20 cellular contexts compared by ENCODE assay signal in the genomic region with DNA sequence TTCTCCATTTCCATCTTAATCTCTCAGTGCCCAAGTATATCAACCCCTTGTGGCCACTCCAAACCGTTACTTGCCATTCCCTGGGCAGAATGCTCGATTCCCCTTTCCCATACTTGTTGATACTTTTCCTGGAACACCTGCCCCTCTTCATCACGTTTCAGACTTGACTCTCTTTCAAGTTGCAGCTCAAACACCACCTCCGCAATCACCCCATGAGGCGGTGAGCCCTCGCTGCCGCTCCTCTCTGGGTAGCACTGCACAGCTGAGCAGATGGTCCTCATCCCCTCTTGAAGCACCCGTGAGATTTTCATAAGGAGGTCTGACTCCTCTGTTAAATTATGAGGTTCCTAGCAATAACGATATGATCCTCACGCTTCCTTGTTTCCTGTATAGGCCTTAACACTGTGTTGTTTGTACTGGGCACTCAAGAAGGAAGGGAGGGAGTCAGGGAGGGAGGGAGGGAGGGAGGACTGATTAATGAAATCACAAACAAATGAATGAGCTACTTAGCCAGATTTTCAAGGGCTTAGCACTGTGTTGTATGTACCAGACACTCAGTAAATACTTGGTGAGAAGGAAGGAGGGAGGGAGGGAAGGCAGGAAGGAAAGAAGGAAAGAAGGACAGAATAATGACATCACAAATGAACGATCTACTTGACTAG. TPM values are rescaled to one million over a fixed set of nuclear protein-coding genes. Genes with fewer than 3 reads are reported as not detected.
DNase-seq lines count a peak whose midpoint lies in the region; ATAC-seq and TF ChIP-seq lines count a peak whose summit lies in the region.
"Had no signal": no experiment of that assay in that cellular context is flagged by ENCODE, and none has a peak within 500 bp of the region (broad histone marks: within the 10 kb centered on the region; RNA-seq: fewer than 3 reads in every experiment).

No MANE protein-coding gene starts in this region.

- no peak for TF ChIP-seq POLR2A in stomach (IDR thresholded peaks at IDR 0.05)

- H3K4me1 ChIP-seq in stomach: peaks cover 56 to 83% (median 62%) of the 10 kb centered on the region in 4 donors
- H3K4me1 ChIP-seq: parathyroid adenoma had no signal

- H3K4me3 ChIP-seq in stomach: no peak overlapping the region

- no peaks in the 10 kb centered on the region for H3K36me3 ChIP-seq in stomach

- 43 to 57% (median 47%) methylated on average over 11 of the region's 11 CpGs for WGBS in stomach, 5 donors

- no peaks in the 10 kb centered on the region for H3K27me3 ChIP-seq in stomach

- H3K27ac ChIP-seq in stomach: peak overlapping the region; percentile 75 to 87 (median 85)
- H3K27ac ChIP-seq: parathyroid adenoma had no signal

- DNase-seq in NCI-H446 (lab: John Stamatoyannopoulos, UW): peak; percentile 39 to 41
- no peak for DNase-seq in NCI-H446 treated with DMSO at 0.1 percent for 48 hours (lab: John Stamatoyannopoulos, UW)
- DNase-seq in NCI-H2171 (lab: John Stamatoyannopoulos, UW): peak; percentile 21
- no peak for DNase-seq in stomach
- no peak for DNase-seq in NCI-H1436 treated with DMSO at 0.1 percent for 48 hours (lab: John Stamatoyannopoulos, UW)
- DNase-seq in activated effector memory CD4-positive, alpha-beta T cell treated with Interleukin-2 at 50 U/mL for 16 hours: no peak
- no peak for DNase-seq in hypothalamus (lab: John Stamatoyannopoulos, UW)
- DNase-seq: activated CD4-positive, alpha-beta memory T cell treated with anti-CD3 and anti-CD28 coated beads, Interleukin-2, amount 10 ng/mL, durations not matched to agents 7 days and 5 days; activated T-cell treated with anti-CD3 and anti-CD28 coated beads, Interleukin-2, amount 50 U/mL, for 72 hours; CD4-positive, CD25-positive, alpha-beta regulatory T cell; left ventricle myocardium superior; NCI-H1694 treated with DMSO at 0.1 percent for 48 hours; SW 1271; trophoblast cell had no signal

- intact Hi-C loops in stomach (cut with DNase I; ENCODE audit: low total_unique reads): no loop called here

- no peaks in the 10 kb centered on the region for H3K9me3 ChIP-seq in stomach

- no peak for TF ChIP-seq CTCF in stomach (IDR thresholded peaks at IDR 0.05)

- ATAC-seq in esophagus mucosa: peak; percentile 52
- ATAC-seq: HCT116, left ventricle myocardium superior had no signal

- TF ChIP-seq EP300 in stomach (IDR thresholded peaks at IDR 0.05): no peak

RNA-seq across cellular contexts. Expression of a gene that starts 8.0 kb away (rescaled TPM):
- 77.6 TPM for total RNA-seq in esophagus mucosa
- total RNA-seq in stomach: 10 to 100 TPM in 3 of 5 donors, 1 to 10 TPM in 2; 4.7 to 25.4 (median 15.4) TPM
- 100 to 1,000 TPM in 1 of 3 donors, 10 to 100 TPM in 2; 83.1 to 109 (median 93.7) TPM for polyA plus RNA-seq in stomach

RNA-seq across cellular contexts. Expression of a gene that starts 27.2 kb away (rescaled TPM):
- total RNA-seq in esophagus mucosa (0.08 TPM), stomach (10 to 100 TPM in 1 of 5 donors, 1 to 10 TPM in 1, under 1 TPM in 1, not detected in 2; 0.58 to 73.5 (median 1.1) TPM)
- polyA plus RNA-seq in stomach: 1 to 10 TPM; 1.3 to 3.4 (median 2.5) TPM
- total RNA-seq: A673; activated CD4-positive, alpha-beta memory T cell treated with anti-CD3 and anti-CD28 coated beads, Interleukin-2, amount 10 ng/mL, durations not matched to agents 7 days and 5 days; activated T-cell treated with anti-CD3 and anti-CD28 coated beads, Interleukin-2, amount 50 U/mL, for 72 hours; CD4-positive, CD25-positive, alpha-beta regulatory T cell; frontal cortex; HT1080 had no signal
- polyA plus RNA-seq: CD4-positive, CD25-positive, alpha-beta regulatory T cell had no signal

Comparison
In these comparisons a context has a peak if more than half of its experiments do, and no peak if none do; other contexts are left out.
1. DNase-seq: peak in NCI-H446 (2 of 2) and NCI-H2171 (single experiment); none in NCI-H446 treated with DMSO at 0.1 percent for 48 hours (single experiment), stomach (single experiment), NCI-H1436 treated with DMSO at 0.1 percent for 48 hours (single experiment), activated effector memory CD4-positive, alpha-beta T cell treated with Interleukin-2 at 50 U/mL for 16 hours (single experiment) and hypothalamus (0 of 51).